ENCODE assay signal across 21 cellular contexts in the genomic region with DNA sequence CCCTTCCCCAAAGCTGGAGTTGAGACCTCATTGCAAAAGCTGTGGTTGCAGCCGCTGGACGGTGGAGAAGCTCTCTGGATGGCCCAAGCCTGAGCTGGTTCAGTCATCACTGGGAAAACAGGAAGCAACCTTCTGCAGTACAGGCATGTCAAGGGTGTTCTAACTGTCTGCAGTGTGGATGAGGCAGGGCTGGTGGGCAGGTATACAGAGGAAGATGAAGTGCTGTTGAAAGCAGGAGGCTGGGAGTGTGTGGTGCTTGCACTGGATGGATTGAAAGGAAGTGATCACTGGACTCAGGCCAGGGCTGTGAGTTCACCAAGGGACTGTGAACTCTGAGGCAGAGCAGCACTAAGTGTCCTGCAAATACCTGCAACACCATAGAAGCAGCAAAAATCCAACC.
"Had no signal": no experiment of that assay in that cellular context is flagged by ENCODE, and none has a peak within 500 bp of the region (broad histone marks: within the 10 kb centered on the region; RNA-seq: fewer than 3 reads in every experiment).

No MANE protein-coding gene starts in this region.

- H3K79me2 ChIP-seq: hepatocyte had no signal

- H3K27ac Mint-ChIP-seq: activated CD4-positive, alpha-beta T cell treated with anti-CD3 and anti-CD28 coated beads, Interleukin-2, amount 10 ng/mL, durations not matched to agents 7 days and 5 days; activated naive CD4-positive, alpha-beta T cell treated with anti-CD3 and anti-CD28 coated beads, Interleukin-2, amount 10 ng/mL, durations not matched to agents 7 days and 5 days; activated naive CD8-positive, alpha-beta T cell treated with anti-CD3 and anti-CD28 coated beads, Interleukin-2, amount 50 U/mL, for 24 hours; brain; endodermal cell; progenitor cell of endocrine pancreas; stimulated activated naive CD8-positive, alpha-beta T cell treated with anti-CD3 and anti-CD28 coated beads, Interleukin-15, amount 100 ng/mL, for 72 hours; T-helper 2 cell treated with Interferon-gamma antibody and Interleukin-4, amounts not matched to agents 5 μg/mL and 100 μg/mL, for 36 hours had no signal

- H3K4me3 Mint-ChIP-seq: activated CD4-positive, alpha-beta T cell treated with anti-CD3 and anti-CD28 coated beads, Interleukin-2, amount 10 ng/mL, durations not matched to agents 7 days and 5 days; activated naive CD4-positive, alpha-beta T cell treated with anti-CD3 and anti-CD28 coated beads, Interleukin-2, amount 10 ng/mL, durations not matched to agents 7 days and 5 days; activated naive CD8-positive, alpha-beta T cell treated with anti-CD3 and anti-CD28 coated beads, Interleukin-2, amount 50 U/mL, for 24 hours; activated T-cell treated with anti-CD3 and anti-CD28 coated beads, Interleukin-2, amount 50 U/mL, for 4 hours; brain; endodermal cell; stimulated activated naive CD8-positive, alpha-beta T cell treated with anti-CD3 and anti-CD28 coated beads, Interleukin-15, amount 100 ng/mL, for 72 hours; T-helper 2 cell treated with Interferon-gamma antibody and Interleukin-4, amounts not matched to agents 5 μg/mL and 100 μg/mL, for 36 hours had no signal

- H3K27ac ChIP-seq: foreskin keratinocyte, hepatocyte, lower lobe of right lung, right atrium auricular region, skin epidermis, suprapubic skin had no signal

- H3K36me3 Mint-ChIP-seq: activated naive CD4-positive, alpha-beta T cell treated with anti-CD3 and anti-CD28 coated beads, Interleukin-2, amount 10 ng/mL, durations not matched to agents 7 days and 5 days; brain had no signal

- H3K4me1 Mint-ChIP-seq: activated CD4-positive, alpha-beta T cell treated with anti-CD3 and anti-CD28 coated beads, Interleukin-2, amount 10 ng/mL, durations not matched to agents 7 days and 5 days; activated naive CD4-positive, alpha-beta T cell treated with anti-CD3 and anti-CD28 coated beads, Interleukin-2, amount 10 ng/mL, durations not matched to agents 7 days and 5 days; activated naive CD8-positive, alpha-beta T cell treated with anti-CD3 and anti-CD28 coated beads, Interleukin-2, amount 50 U/mL, for 24 hours had no signal

- H3K9me3 ChIP-seq: lower lobe of right lung, right atrium auricular region, suprapubic skin had no signal

- H3K9me3 Mint-ChIP-seq: activated CD4-positive, alpha-beta T cell treated with anti-CD3 and anti-CD28 coated beads, Interleukin-2, amount 10 ng/mL, durations not matched to agents 7 days and 5 days; activated naive CD4-positive, alpha-beta T cell treated with anti-CD3 and anti-CD28 coated beads, Interleukin-2, amount 10 ng/mL, durations not matched to agents 7 days and 5 days; activated naive CD8-positive, alpha-beta T cell treated with anti-CD3 and anti-CD28 coated beads, Interleukin-2, amount 50 U/mL, for 24 hours; activated T-cell treated with anti-CD3 and anti-CD28 coated beads, Interleukin-2, amount 50 U/mL, for 4 hours; endodermal cell; stimulated activated naive CD8-positive, alpha-beta T cell treated with anti-CD3 and anti-CD28 coated beads, Interleukin-15, amount 100 ng/mL, for 72 hours; T-helper 2 cell treated with Interferon-gamma antibody and Interleukin-4, amounts not matched to agents 5 μg/mL and 100 μg/mL, for 36 hours had no signal

- H3K27me3 Mint-ChIP-seq: activated CD4-positive, alpha-beta T cell treated with anti-CD3 and anti-CD28 coated beads, Interleukin-2, amount 10 ng/mL, durations not matched to agents 7 days and 5 days; activated naive CD8-positive, alpha-beta T cell treated with anti-CD3 and anti-CD28 coated beads, Interleukin-2, amount 50 U/mL, for 24 hours; brain; progenitor cell of endocrine pancreas; stimulated activated naive CD8-positive, alpha-beta T cell treated with anti-CD3 and anti-CD28 coated beads, Interleukin-15, amount 100 ng/mL, for 72 hours had no signal

- H3K4me3 ChIP-seq: hepatocyte, lower lobe of right lung, right atrium auricular region, skin epidermis, suprapubic skin had no signal

- H3K4me1 ChIP-seq: foreskin keratinocyte, lower lobe of right lung, right atrium auricular region, suprapubic skin had no signal

- DNase-seq: activated CD4-positive, alpha-beta T cell treated with anti-CD3 and anti-CD28 coated beads, Interleukin-2, amount 10 ng/mL, durations not matched to agents 7 days and 5 days; activated CD8-positive, alpha-beta memory T cell treated with anti-CD3 and anti-CD28 coated beads, Interleukin-2, amount 50 U/mL, for 4 hours; activated naive CD4-positive, alpha-beta T cell treated with anti-CD3 and anti-CD28 coated beads, Interleukin-2, amount 10 ng/mL, durations not matched to agents 7 days and 5 days; activated naive CD8-positive, alpha-beta T cell treated with anti-CD3 and anti-CD28 coated beads, Interleukin-2, amount 50 U/mL, for 24 hours; activated T-cell treated with anti-CD3 and anti-CD28 coated beads, Interleukin-2, amount 50 U/mL, for 4 hours; anterior cingulate cortex; caudate nucleus; endodermal cell; foreskin keratinocyte; left cardiac atrium; lower lobe of right lung; stimulated activated naive CD8-positive, alpha-beta T cell treated with anti-CD3 and anti-CD28 coated beads, Interleukin-15, amount 100 ng/mL, for 72 hours; trophoblast cell had no signal

- ATAC-seq: activated CD4-positive, CD25-positive, alpha-beta regulatory T cell treated with anti-CD3 and anti-CD28 coated beads, Interleukin-2, amount 50 U/mL, for 24 hours; activated naive CD8-positive, alpha-beta T cell treated with anti-CD3 and anti-CD28 coated beads, Interleukin-2, amount 50 U/mL, for 24 hours; activated T-cell treated with anti-CD3 and anti-CD28 coated beads, Interleukin-2, amount 50 U/mL, for 4 hours; foreskin keratinocyte; left cardiac atrium; lower lobe of right lung; stimulated activated naive CD8-positive, alpha-beta T cell treated with anti-CD3 and anti-CD28 coated beads, Interleukin-15, amount 100 ng/mL, for 72 hours had no signal

- H3K27me3 ChIP-seq: hepatocyte, right atrium auricular region, suprapubic skin had no signal

- H3K4me2 ChIP-seq: hepatocyte had no signal

- H2AFZ ChIP-seq: hepatocyte had no signal
